Comparison of ENCODE assay signal across 1 cellular context in the genomic region with DNA sequence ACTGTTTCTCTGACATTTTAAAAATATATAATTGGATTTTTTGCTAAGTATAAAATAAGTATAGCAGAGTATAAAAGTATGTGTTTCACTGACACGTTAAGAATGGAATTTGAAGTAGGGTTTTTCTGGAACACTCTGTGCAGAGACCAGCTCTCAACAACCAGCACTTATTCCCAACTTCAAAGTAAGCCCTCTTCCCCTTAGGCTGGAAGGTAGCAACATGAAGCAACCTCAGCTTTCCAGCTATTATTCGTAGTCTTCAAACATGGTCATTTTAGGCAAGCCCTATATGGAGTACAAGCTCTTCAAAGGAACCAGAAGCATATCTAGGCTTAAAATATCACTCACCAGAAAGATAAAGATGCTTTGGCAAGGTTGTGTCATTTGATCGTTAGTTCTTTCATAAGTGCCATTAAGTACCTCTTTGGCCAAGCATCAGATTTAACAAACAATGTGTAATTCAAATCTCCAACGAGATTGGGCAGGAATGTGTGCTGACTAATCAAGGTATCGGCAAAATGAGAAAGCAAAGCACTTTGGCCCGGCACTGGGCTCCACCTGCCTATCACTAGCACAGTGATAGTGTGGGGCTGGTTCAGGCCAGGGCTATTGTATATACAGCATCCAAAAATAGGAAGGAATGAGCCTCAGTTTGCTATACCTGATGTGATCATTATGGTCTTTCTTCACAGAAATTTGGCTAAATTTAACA.
TF ChIP-seq lines count a peak whose summit lies in the region.

No MANE protein-coding gene starts in this region.

TF ChIP-seq in GM23338, 12 proteins besides CTCF, POLR2A, EP300 and RAD21 (continued from another document):
- TF ChIP-seq, protein P1, sequence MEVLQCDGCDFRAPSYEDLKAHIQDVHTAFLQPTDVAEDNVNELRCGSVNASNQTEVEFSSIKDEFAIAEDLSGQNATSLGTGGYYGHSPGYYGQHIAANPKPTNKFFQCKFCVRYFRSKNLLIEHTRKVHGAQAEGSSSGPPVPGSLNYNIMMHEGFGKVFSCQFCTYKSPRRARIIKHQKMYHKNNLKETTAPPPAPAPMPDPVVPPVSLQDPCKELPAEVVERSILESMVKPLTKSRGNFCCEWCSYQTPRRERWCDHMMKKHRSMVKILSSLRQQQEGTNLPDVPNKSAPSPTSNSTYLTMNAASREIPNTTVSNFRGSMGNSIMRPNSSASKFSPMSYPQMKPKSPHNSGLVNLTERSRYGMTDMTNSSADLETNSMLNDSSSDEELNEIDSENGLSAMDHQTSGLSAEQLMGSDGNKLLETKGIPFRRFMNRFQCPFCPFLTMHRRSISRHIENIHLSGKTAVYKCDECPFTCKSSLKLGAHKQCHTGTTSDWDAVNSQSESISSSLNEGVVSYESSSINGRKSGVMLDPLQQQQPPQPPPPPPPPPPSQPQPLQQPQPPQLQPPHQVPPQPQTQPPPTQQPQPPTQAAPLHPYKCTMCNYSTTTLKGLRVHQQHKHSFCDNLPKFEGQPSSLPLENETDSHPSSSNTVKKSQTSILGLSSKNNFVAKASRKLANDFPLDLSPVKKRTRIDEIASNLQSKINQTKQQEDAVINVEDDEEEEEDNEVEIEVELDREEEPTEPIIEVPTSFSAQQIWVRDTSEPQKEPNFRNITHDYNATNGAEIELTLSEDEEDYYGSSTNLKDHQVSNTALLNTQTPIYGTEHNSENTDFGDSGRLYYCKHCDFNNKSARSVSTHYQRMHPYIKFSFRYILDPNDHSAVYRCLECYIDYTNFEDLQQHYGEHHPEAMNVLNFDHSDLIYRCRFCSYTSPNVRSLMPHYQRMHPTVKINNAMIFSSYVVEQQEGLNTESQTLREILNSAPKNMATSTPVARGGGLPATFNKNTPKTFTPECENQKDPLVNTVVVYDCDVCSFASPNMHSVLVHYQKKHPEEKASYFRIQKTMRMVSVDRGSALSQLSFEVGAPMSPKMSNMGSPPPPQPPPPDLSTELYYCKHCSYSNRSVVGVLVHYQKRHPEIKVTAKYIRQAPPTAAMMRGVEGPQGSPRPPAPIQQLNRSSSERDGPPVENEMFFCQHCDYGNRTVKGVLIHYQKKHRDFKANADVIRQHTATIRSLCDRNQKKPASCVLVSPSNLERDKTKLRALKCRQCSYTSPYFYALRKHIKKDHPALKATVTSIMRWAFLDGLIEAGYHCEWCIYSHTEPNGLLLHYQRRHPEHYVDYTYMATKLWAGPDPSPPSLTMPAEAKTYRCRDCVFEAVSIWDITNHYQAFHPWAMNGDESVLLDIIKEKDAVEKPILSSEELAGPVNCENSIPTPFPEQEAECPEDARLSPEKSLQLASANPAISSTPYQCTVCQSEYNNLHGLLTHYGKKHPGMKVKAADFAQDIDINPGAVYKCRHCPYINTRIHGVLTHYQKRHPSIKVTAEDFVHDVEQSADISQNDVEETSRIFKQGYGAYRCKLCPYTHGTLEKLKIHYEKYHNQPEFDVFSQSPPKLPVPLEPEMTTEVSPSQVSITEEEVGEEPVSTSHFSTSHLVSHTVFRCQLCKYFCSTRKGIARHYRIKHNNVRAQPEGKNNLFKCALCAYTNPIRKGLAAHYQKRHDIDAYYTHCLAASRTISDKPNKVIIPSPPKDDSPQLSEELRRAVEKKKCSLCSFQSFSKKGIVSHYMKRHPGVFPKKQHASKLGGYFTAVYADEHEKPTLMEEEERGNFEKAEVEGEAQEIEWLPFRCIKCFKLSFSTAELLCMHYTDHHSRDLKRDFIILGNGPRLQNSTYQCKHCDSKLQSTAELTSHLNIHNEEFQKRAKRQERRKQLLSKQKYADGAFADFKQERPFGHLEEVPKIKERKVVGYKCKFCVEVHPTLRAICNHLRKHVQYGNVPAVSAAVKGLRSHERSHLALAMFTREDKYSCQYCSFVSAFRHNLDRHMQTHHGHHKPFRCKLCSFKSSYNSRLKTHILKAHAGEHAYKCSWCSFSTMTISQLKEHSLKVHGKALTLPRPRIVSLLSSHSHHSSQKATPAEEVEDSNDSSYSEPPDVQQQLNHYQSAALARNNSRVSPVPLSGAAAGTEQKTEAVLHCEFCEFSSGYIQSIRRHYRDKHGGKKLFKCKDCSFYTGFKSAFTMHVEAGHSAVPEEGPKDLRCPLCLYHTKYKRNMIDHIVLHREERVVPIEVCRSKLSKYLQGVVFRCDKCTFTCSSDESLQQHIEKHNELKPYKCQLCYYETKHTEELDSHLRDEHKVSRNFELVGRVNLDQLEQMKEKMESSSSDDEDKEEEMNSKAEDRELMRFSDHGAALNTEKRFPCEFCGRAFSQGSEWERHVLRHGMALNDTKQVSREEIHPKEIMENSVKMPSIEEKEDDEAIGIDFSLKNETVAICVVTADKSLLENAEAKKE (CRISPR knock-in tag; IDR thresholded peaks at IDR 0.05) = no peak
- no peak for TF ChIP-seq POLR2AphosphoS5 (IDR thresholded peaks at IDR 0.05; ENCODE audit: low read depth)
- TF ChIP-seq, protein P2, sequence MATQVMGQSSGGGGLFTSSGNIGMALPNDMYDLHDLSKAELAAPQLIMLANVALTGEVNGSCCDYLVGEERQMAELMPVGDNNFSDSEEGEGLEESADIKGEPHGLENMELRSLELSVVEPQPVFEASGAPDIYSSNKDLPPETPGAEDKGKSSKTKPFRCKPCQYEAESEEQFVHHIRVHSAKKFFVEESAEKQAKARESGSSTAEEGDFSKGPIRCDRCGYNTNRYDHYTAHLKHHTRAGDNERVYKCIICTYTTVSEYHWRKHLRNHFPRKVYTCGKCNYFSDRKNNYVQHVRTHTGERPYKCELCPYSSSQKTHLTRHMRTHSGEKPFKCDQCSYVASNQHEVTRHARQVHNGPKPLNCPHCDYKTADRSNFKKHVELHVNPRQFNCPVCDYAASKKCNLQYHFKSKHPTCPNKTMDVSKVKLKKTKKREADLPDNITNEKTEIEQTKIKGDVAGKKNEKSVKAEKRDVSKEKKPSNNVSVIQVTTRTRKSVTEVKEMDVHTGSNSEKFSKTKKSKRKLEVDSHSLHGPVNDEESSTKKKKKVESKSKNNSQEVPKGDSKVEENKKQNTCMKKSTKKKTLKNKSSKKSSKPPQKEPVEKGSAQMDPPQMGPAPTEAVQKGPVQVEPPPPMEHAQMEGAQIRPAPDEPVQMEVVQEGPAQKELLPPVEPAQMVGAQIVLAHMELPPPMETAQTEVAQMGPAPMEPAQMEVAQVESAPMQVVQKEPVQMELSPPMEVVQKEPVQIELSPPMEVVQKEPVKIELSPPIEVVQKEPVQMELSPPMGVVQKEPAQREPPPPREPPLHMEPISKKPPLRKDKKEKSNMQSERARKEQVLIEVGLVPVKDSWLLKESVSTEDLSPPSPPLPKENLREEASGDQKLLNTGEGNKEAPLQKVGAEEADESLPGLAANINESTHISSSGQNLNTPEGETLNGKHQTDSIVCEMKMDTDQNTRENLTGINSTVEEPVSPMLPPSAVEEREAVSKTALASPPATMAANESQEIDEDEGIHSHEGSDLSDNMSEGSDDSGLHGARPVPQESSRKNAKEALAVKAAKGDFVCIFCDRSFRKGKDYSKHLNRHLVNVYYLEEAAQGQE (IDR thresholded peaks at IDR 0.05; ENCODE audit: unreplicated experiment) = no peak
- TF ChIP-seq ZNF331 (CRISPR knock-in tag; IDR thresholded peaks at IDR 0.05; ENCODE audit: low read depth) = no peak
- TF ChIP-seq, protein P3, sequence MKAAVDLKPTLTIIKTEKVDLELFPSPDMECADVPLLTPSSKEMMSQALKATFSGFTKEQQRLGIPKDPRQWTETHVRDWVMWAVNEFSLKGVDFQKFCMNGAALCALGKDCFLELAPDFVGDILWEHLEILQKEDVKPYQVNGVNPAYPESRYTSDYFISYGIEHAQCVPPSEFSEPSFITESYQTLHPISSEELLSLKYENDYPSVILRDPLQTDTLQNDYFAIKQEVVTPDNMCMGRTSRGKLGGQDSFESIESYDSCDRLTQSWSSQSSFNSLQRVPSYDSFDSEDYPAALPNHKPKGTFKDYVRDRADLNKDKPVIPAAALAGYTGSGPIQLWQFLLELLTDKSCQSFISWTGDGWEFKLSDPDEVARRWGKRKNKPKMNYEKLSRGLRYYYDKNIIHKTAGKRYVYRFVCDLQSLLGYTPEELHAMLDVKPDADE (IDR thresholded peaks at IDR 0.05) = no peak
- TF ChIP-seq NANOG (IDR thresholded peaks at IDR 0.05; ENCODE audit: borderline replicate concordance) = no peak
- no peak for TF ChIP-seq ZNF114 (CRISPR knock-in tag; IDR thresholded peaks at IDR 0.05)
- TF ChIP-seq JUNB (IDR thresholded peaks at IDR 0.05; ENCODE audit: unreplicated experiment) = no peak
- TF ChIP-seq EZH2phosphoT487 (IDR thresholded peaks at IDR 0.05; ENCODE audit: unreplicated experiment) = no peak
- no peak for TF ChIP-seq EZH2 (IDR thresholded peaks at IDR 0.05; ENCODE audit: low read depth, unreplicated experiment)
